In the genomic region with DNA sequence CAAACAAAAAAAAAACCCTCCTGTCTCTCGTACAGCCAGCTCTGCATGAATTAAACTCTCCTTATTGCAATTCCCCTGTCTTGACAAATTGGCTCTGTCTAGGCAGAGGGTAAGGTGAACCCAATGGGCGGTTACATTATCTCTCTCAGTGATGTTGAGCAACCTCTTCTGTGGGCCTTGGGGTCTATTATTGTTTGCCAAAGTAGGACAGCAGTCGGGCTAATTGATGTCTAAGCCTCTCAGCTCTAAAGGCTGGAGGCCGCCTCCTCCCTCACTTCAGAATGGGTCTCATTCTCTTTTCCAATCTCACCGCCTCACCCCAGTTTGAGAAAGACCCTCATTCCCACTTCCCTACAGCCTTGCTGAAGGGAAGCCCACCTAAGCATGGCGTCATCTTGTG, we compare ENCODE assay signal across 1 cellular context.
TF ChIP-seq lines count a peak whose summit lies in the region.

No MANE protein-coding gene starts in this region.

TF ChIP-seq in HEK293, 187 proteins besides CTCF, POLR2A, EP300 and RAD21 (continued from another document):
- no peak for TF ChIP-seq ZNF398 (tag by site-specific recombination; IDR thresholded peaks at IDR 0.05)
- no peak for TF ChIP-seq ZNF76 (tag by site-specific recombination; IDR thresholded peaks at IDR 0.05; ENCODE audit: borderline replicate concordance, low read depth)
